ENCODE assay signal across 25 cellular contexts in the genomic region with DNA sequence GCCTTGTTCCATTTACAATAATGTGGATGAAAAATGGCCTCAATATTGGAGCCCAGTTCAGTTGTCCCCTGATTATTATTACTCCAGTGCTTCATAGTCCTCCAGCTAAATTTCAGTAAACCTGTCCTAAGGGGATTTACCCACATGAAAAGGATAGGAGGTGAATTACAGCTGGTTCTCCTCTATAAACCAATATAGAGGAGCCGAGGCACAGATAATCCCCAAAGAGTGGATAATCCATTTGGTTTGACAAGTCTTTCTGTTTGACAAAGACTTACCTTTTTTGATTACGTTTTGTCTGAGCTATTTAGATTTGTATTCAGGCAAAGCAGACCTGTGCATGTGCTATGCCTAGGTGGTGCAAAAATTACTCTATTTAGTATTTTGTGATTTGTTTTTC. TPM values are rescaled to one million over a fixed set of nuclear protein-coding genes. Genes with fewer than 3 reads are reported as not detected.
"Had no signal": no experiment of that assay in that cellular context is flagged by ENCODE, and none has a peak within 500 bp of the region (broad histone marks: within the 10 kb centered on the region; RNA-seq: fewer than 3 reads in every experiment).

No MANE protein-coding gene starts in this region.

- H3K9me3 ChIP-seq: adrenal gland, MG63 had no signal

- H3K4me3 Mint-ChIP-seq: activated CD8-positive, alpha-beta T cell treated with anti-CD3 and anti-CD28 coated beads for 36 hours; activated naive CD8-positive, alpha-beta T cell treated with anti-CD3 and anti-CD28 coated beads, Interleukin-2, amount 10 ng/mL, durations not matched to agents 7 days and 5 days had no signal

- H3K36me3 ChIP-seq: adrenal gland, MG63 had no signal

- H3K27ac ChIP-seq: adrenal gland, SK-N-MC, VCaP had no signal

- H3K4me3 ChIP-seq: adrenal gland, MG63, SK-N-MC had no signal

- H3K9me3 Mint-ChIP-seq: activated CD8-positive, alpha-beta T cell treated with anti-CD3 and anti-CD28 coated beads for 36 hours; activated naive CD8-positive, alpha-beta T cell treated with anti-CD3 and anti-CD28 coated beads, Interleukin-2, amount 10 ng/mL, durations not matched to agents 7 days and 5 days; T-cell had no signal

- DNase-seq: activated CD4-positive, alpha-beta T cell treated with anti-CD3 and anti-CD28 coated beads for 4 hours; activated CD8-positive, alpha-beta memory T cell treated with anti-CD3 and anti-CD28 coated beads, Interleukin-2, amount 50 U/mL, for 4 hours; activated CD8-positive, alpha-beta T cell treated with anti-CD3 and anti-CD28 coated beads for 36 hours; activated naive CD4-positive, alpha-beta T cell treated with anti-CD3 and anti-CD28 coated beads, Interleukin-2, amount 50 U/mL, for 16 hours; activated naive CD8-positive, alpha-beta T cell treated with anti-CD3 and anti-CD28 coated beads, Interleukin-2, amount 10 ng/mL, durations not matched to agents 7 days and 5 days; adrenal gland; anterior cingulate cortex; cerebellar nuclear complex; MG63; MV-4-11; NCI-H1092 treated with DMSO at 0.1 percent for 48 hours; NCI-H1417 treated with DMSO at 0.1 percent for 48 hours; NCI-H1694; NCI-H2029; NCI-H2107; NCI-H510A treated with DMSO at 0.1 percent for 48 hours; NCI-H748 treated with DMSO at 0.1 percent for 48 hours; T-cell; T-helper 2 cell had no signal

- H3K36me3 Mint-ChIP-seq: activated naive CD8-positive, alpha-beta T cell treated with anti-CD3 and anti-CD28 coated beads, Interleukin-2, amount 10 ng/mL, durations not matched to agents 7 days and 5 days; T-cell had no signal

- ATAC-seq: activated CD4-positive, CD25-positive, alpha-beta regulatory T cell treated with anti-CD3 and anti-CD28 coated beads, Interleukin-2, amount 50 U/mL, for 24 hours; activated CD8-positive, alpha-beta T cell treated with anti-CD3 and anti-CD28 coated beads for 36 hours; T-cell had no signal

- H3K27ac Mint-ChIP-seq: activated CD8-positive, alpha-beta T cell treated with anti-CD3 and anti-CD28 coated beads for 36 hours; activated naive CD8-positive, alpha-beta T cell treated with anti-CD3 and anti-CD28 coated beads, Interleukin-2, amount 10 ng/mL, durations not matched to agents 7 days and 5 days; T-cell had no signal

RNA-seq across cellular contexts. Expression of a gene that starts 2.7 kb away (rescaled TPM):
- total RNA-seq: activated CD8-positive, alpha-beta T cell treated with anti-CD3 and anti-CD28 coated beads for 36 hours; activated naive CD8-positive, alpha-beta T cell treated with anti-CD3 and anti-CD28 coated beads, Interleukin-2, amount 10 ng/mL, durations not matched to agents 7 days and 5 days; adrenal gland; cardiac septum; OCI-LY7; RPMI7951; T-cell had no signal
- polyA plus RNA-seq: adrenal gland had no signal
